In the genomic region with DNA sequence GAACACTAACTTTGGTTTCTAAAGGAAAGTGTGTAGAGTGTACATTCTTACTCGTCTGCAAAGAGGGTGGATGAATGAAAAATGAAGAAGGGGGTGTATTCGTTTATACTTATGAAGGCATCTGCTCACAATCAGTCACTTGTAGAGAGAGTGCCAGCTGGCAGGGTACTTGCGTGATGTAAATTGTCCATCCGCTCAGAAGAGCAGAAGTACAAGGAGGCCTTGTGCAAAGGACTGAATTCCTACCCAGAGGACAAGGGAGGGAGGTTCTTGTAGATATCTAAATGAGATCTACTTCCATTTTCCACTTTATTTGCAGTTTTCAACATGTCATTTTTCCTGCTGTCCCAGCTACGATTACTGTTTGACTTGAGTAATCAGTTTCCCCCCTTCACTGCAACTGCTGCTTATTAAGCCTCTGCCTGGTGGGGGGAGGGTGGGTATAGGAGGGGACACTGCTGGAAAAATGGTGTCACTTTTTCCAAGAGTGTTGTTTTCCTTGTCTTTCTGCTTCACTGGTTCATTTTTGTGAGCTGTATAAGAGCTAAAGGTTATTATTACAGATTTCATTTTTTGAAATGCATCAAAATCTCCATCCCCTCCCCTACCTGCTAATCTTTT, we compare ENCODE assay signal across 10 cellular contexts.
DNase-seq lines count a peak whose midpoint lies in the region; ATAC-seq and TF ChIP-seq lines count a peak whose summit lies in the region.
"Had no signal": no experiment of that assay in that cellular context is flagged by ENCODE, and none has a peak within 500 bp of the region (broad histone marks: within the 10 kb centered on the region; RNA-seq: fewer than 3 reads in every experiment).

No MANE protein-coding gene starts in this region.

- no peaks in the 10 kb centered on the region for H3K36me3 Mint-ChIP-seq in glutamatergic neuron (ENCODE audit: unreplicated experiment)

- H3K4me1 ChIP-seq in prostate gland (replicated peaks) = peaks cover 9% of the 10 kb centered on the region

- no peaks in the 10 kb centered on the region for H3K36me3 ChIP-seq in prostate gland

- peaks cover 2% of the 10 kb centered on the region for H3K9me3 Mint-ChIP-seq in glutamatergic neuron (ENCODE audit: unreplicated experiment)

- H3K4me3 Mint-ChIP-seq in glutamatergic neuron (ENCODE audit: unreplicated experiment) = no peak overlapping the region
- H3K4me3 Mint-ChIP-seq: IgD-negative memory B cell had no signal

- intact Hi-C loops in prostate gland (cut with DNase I) = no loop called here

- WGBS in prostate gland = 32% methylated on average over 5 of the region's 5 CpGs

- TF ChIP-seq POLR2A in prostate gland (IDR thresholded peaks at IDR 0.05) = no peak

- peaks cover 16% of the 10 kb centered on the region for H3K4me1 Mint-ChIP-seq in glutamatergic neuron (ENCODE audit: low read depth, unreplicated experiment)

- H3K27me3 Mint-ChIP-seq in glutamatergic neuron (ENCODE audit: unreplicated experiment) = no peaks in the 10 kb centered on the region

- ATAC-seq in GM18861 (IDR thresholded peaks at IDR 0.05; ENCODE audit: unreplicated experiment) (no peak), HG03457 (IDR thresholded peaks at IDR 0.05; ENCODE audit: unreplicated experiment) (no peak), HG02981 (IDR thresholded peaks at IDR 0.05; ENCODE audit: unreplicated experiment) (no peak), GM21825 (IDR thresholded peaks at IDR 0.05; ENCODE audit: unreplicated experiment) (no peak)

- no peaks in the 10 kb centered on the region for H3K27me3 ChIP-seq in prostate gland (replicated peaks; ENCODE audit: insufficient read depth)

- H3K9me3 ChIP-seq in prostate gland = no peaks in the 10 kb centered on the region

- TF ChIP-seq CTCF in C4-2B (conservative IDR thresholded peaks at IDR 0.05) (no peak), glutamatergic neuron (IDR thresholded peaks at IDR 0.05; ENCODE audit: partially characterized antibody, unreplicated experiment) (no peak), prostate gland (IDR thresholded peaks at IDR 0.05) (no peak)

- H3K27ac ChIP-seq in C4-2B (peak overlapping the region; percentile 68; the same call in 1 of the 2 replicates), prostate gland (peak overlapping the region in 1 of 2 donors; percentile 49)

- H3K27ac Mint-ChIP-seq in glutamatergic neuron (ENCODE audit: unreplicated experiment) = peak overlapping the region; percentile 29
- H3K27ac Mint-ChIP-seq: IgD-negative memory B cell had no signal

- H3K4me3 ChIP-seq in prostate gland = no peak overlapping the region

- DNase-seq in NCI-H69 (lab: John Stamatoyannopoulos, UW) (peak; percentile 67), glutamatergic neuron (no peak), prostate gland (ENCODE audit: low spot score) (peak; percentile 8)
- DNase-seq: stimulated activated naive CD4-positive, alpha-beta T cell treated with Interleukin-2 at 50 U/mL for 16 hours had no signal
